Comparison of ENCODE assay signal across 1 cellular context in genomic region chr6:56709650-56710049, GRCh38.
TF ChIP-seq lines count a peak whose summit lies in the region.

No MANE protein-coding gene starts in this region.

TF ChIP-seq in WTC11, 78 proteins besides CTCF, POLR2A, EP300 and RAD21:
- TF ChIP-seq SMAD4 (CRISPR knock-in tag; IDR thresholded peaks at IDR 0.05): no peak
TF ChIP-seq in WTC11: peak in this region for 0.
